8 cellular contexts compared by ENCODE assay signal in the genomic region with DNA sequence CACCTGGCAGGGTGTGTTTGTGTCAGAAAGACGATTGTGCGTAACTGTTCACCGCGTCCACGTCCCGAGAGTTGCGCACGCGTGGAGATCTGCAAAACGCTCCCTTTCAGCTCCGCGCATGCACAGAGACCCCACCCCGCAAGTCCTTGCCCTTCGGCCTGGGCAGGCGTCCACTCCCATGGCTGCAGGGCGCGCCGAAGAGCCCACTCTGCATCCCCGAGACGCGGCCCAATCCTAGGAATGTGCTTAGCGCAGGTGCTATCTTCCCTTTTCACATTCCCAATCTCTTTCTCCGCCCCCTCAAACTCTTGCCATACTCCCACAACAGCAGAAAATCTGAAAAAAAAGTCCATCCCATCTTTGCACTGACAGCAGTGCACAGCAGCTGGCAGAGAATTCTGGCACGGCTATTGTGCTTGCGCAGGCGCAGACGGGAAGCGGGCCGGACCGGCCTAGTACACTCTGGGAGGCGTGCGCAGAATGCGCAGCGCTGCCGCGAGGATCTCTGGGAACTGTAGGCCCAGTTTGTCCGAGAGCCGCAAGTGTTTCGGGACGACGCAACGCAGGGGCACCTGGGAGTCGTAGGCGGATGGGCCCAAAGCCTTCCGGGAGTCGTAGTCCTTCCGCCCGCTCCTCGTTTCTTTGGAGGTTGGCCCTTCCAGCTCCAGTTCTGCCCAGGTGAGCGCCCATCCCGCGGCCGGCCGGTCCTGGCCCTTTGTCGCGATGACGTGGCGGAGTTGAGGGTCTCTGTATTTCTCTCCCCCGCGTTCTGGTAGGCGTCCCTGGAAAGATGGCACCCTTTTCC. TPM values are rescaled to one million over a fixed set of nuclear protein-coding genes. Genes with fewer than 3 reads are reported as not detected.
DNase-seq lines count a peak whose midpoint lies in the region; ATAC-seq lines count a peak whose summit lies in the region.

No MANE protein-coding gene starts in this region.

- peak overlapping the region; percentile 65 for H3K4me3 ChIP-seq in mononuclear cell (ENCODE audit: low read length)

- no peak overlapping the region for H3K27ac ChIP-seq in epithelial cell of prostate

- H3K27me3 ChIP-seq in mononuclear cell (ENCODE audit: insufficient read depth, low read length) = no peaks in the 10 kb centered on the region

- peaks cover 17% of the 10 kb centered on the region for H3K4me1 ChIP-seq in mononuclear cell (ENCODE audit: insufficient read depth, low read length)

- no peaks in the 10 kb centered on the region for H3K9me3 ChIP-seq in mononuclear cell (ENCODE audit: low read depth, low read length)

- DNase-seq in Caki2 (ENCODE audit: low read depth) (peak; percentile 87), HuH-7 (ENCODE audit: low spot score) (peak; percentile 80), OCI-M1 (lab: John Stamatoyannopoulos, UW) (peak; percentile 99), activated T-cell treated with anti-CD3 and anti-CD28 coated beads for 48 hours (ENCODE audit: low read depth) (peak; percentile 94), epithelial cell of prostate (ENCODE audit: low read depth, low spot score) (peak; percentile 87)
- peak; percentile 94 to 95 for DNase-seq in stimulated activated CD8-positive, alpha-beta memory T cell treated with anti-CD3 and anti-CD28 coated beads, Interleukin-2, amount 100 ng/mL, for 48 hours (ENCODE audit: low read depth in 2 of 2)

- peak; percentile 81 for ATAC-seq in GM21526 (IDR thresholded peaks at IDR 0.05; ENCODE audit: low FRiP score, unreplicated experiment)

- in situ Hi-C loops in Caki2 (cut with HindIII; ENCODE audit: low pct_unique_long_range_greater_than_20kb, low sequenced_read_pairs) = no loop called here

RNA-seq across cellular contexts. Expression of gene ZNF175, which starts 23.1 kb away (rescaled TPM):
- total RNA-seq in Caki2 (2014; rRNA removed; shearing (Covaris generic); ENCODE audit: low replicate concordance) = 2.5 and 10.8 TPM in 2 replicates
- 0.73 TPM for total RNA-seq in mononuclear cell

RNA-seq across cellular contexts. Expression of gene SIGLEC5, which starts 36.0 kb away (rescaled TPM):
- total RNA-seq in Caki2 (2014; rRNA removed; shearing (Covaris generic); ENCODE audit: low replicate concordance) = not detected in 2 replicates
- not detected for total RNA-seq in mononuclear cell

RNA-seq across cellular contexts. Expression of gene SIGLEC14, which starts 52.5 kb away (rescaled TPM):
- not detected in 2 replicates for total RNA-seq in Caki2 (2014; rRNA removed; shearing (Covaris generic); ENCODE audit: low replicate concordance)
- total RNA-seq in mononuclear cell = 28.4 TPM

Comparison
In these comparisons a context has a peak if more than half of its experiments do, and no peak if none do; other contexts are left out.
1. RNA of gene SIGLEC14, which starts 52.5 kb away (total RNA-seq): 28.4 TPM in mononuclear cell (single experiment); not detected in Caki2; every median in the first group is over 10 times any median in the second.
2. Peak in every context shown above with its lines, with median percentiles within 50 percentile points of each other: DNase-seq.